In genomic region chr14:100056964-100057817, GRCh38 we compare ENCODE assay signal across 9 cellular contexts.
DNase-seq lines count a peak whose midpoint lies in the region; ATAC-seq and TF ChIP-seq lines count a peak whose summit lies in the region.
"Had no signal": no experiment of that assay in that cellular context is flagged by ENCODE, and none has a peak within 500 bp of the region (broad histone marks: within the 10 kb centered on the region; RNA-seq: fewer than 3 reads in every experiment).

No MANE protein-coding gene starts in this region.

- no peaks in the 10 kb centered on the region for H3K9me3 Mint-ChIP-seq in activated naive CD8-positive, alpha-beta T cell treated with anti-CD3 and anti-CD28 coated beads, Interleukin-2, amount 50 U/mL, for 24 hours

- H3K36me3 Mint-ChIP-seq in activated naive CD8-positive, alpha-beta T cell treated with anti-CD3 and anti-CD28 coated beads, Interleukin-2, amount 50 U/mL, for 24 hours (ENCODE audit: low read depth), result peaks cover 4% of the 10 kb centered on the region

- peak overlapping the region; percentile 89 for H3K27ac Mint-ChIP-seq in activated naive CD8-positive, alpha-beta T cell treated with anti-CD3 and anti-CD28 coated beads, Interleukin-2, amount 50 U/mL, for 24 hours

- H3K36me3 ChIP-seq in GM06990 (ENCODE audit: control insufficient read depth, insufficient read depth, low read length), result no peaks in the 10 kb centered on the region
- H3K36me3 ChIP-seq: pancreas had no signal

- DNase-seq in GM06990 (ENCODE audit: extremely low read depth, insufficient read length) (no peak), islet precursor cell (peak; percentile 54), medulla oblongata (ENCODE audit: extremely low spot score) (no peak), DMS153 treated with DMSO at 0.1 percent for 48 hours (lab: John Stamatoyannopoulos, UW; ENCODE audit: unreplicated experiment) (no peak), pons (ENCODE audit: low spot score) (no peak), NCI-H2081 treated with DMSO at 0.1 percent for 48 hours (lab: John Stamatoyannopoulos, UW) (no peak)
- DNase-seq in activated naive CD8-positive, alpha-beta T cell treated with anti-CD3 and anti-CD28 coated beads, Interleukin-2, amount 50 U/mL, for 24 hours, result no peak
- DNase-seq: pancreas had no signal

- H3K4me3 Mint-ChIP-seq in activated naive CD8-positive, alpha-beta T cell treated with anti-CD3 and anti-CD28 coated beads, Interleukin-2, amount 50 U/mL, for 24 hours, result peak overlapping the region; percentile 13

- peak; percentile 65 for ATAC-seq in HG02885 (IDR thresholded peaks at IDR 0.05; ENCODE audit: poor library complexity, unreplicated experiment)
- ATAC-seq in activated naive CD8-positive, alpha-beta T cell treated with anti-CD3 and anti-CD28 coated beads, Interleukin-2, amount 50 U/mL, for 24 hours, result no peak

- no peaks in the 10 kb centered on the region for H3K27me3 ChIP-seq in GM06990 (replicated peaks; ENCODE audit: control insufficient read depth, insufficient read depth, low read length)
- H3K27me3 ChIP-seq: pancreas had no signal

- no peaks in the 10 kb centered on the region for H3K27me3 Mint-ChIP-seq in activated naive CD8-positive, alpha-beta T cell treated with anti-CD3 and anti-CD28 coated beads, Interleukin-2, amount 50 U/mL, for 24 hours

- peaks cover 77% of the 10 kb centered on the region for H3K4me1 Mint-ChIP-seq in activated naive CD8-positive, alpha-beta T cell treated with anti-CD3 and anti-CD28 coated beads, Interleukin-2, amount 50 U/mL, for 24 hours

- H3K4me3 ChIP-seq in GM06990 (replicated peaks; ENCODE audit: low read depth, low read length), result no peak overlapping the region
- H3K4me3 ChIP-seq: pancreas had no signal

- peak; percentile 59 for TF ChIP-seq CTCF in GM06990 (IDR thresholded peaks at IDR 0.05; ENCODE audit: insufficient read depth, low read length, poor library complexity, severe bottlenecking)
